17 cellular contexts compared by ENCODE assay signal in genomic region chr15:67157779-67158366, GRCh38.
DNase-seq lines count a peak whose midpoint lies in the region; ATAC-seq and TF ChIP-seq lines count a peak whose summit lies in the region.
"Had no signal": no experiment of that assay in that cellular context is flagged by ENCODE, and none has a peak within 500 bp of the region (broad histone marks: within the 10 kb centered on the region; RNA-seq: fewer than 3 reads in every experiment).

No MANE protein-coding gene starts in this region.

- no peak for TF ChIP-seq POLR2A in thyroid gland (IDR thresholded peaks at IDR 0.05)

- H3K27me3 Mint-ChIP-seq in activated CD8-positive, alpha-beta T cell treated with anti-CD3 and anti-CD28 coated beads, Interleukin-2, amount 10 ng/mL, durations not matched to agents 7 days and 5 days (ENCODE audit: low read depth): no peaks in the 10 kb centered on the region
- H3K27me3 Mint-ChIP-seq in activated CD8-positive, alpha-beta T cell treated with anti-CD3 and anti-CD28 coated beads for 36 hours: no peaks in the 10 kb centered on the region
- H3K27me3 Mint-ChIP-seq in effector memory CD8-positive, alpha-beta T cell: no peaks in the 10 kb centered on the region

- no peaks in the 10 kb centered on the region for H3K9me3 ChIP-seq in thyroid gland
- H3K9me3 ChIP-seq: neutrophil, tibial artery had no signal

- no peak for DNase-seq in activated CD8-positive, alpha-beta T cell treated with anti-CD3 and anti-CD28 coated beads, Interleukin-2, amount 10 ng/mL, durations not matched to agents 7 days and 5 days
- DNase-seq in activated CD8-positive, alpha-beta T cell treated with anti-CD3 and anti-CD28 coated beads for 36 hours: no peak
- DNase-seq in effector memory CD8-positive, alpha-beta T cell: no peak
- peak; percentile 51 for DNase-seq in mesenteric fat pad (ENCODE audit: low spot score)
- peak in 1 of 2 donors; percentile 1 for DNase-seq in thyroid gland
- no peak for DNase-seq in stimulated activated naive CD8-positive, alpha-beta T cell treated with anti-CD3 and anti-CD28 coated beads, Interleukin-15, Interleukin-2, amounts not matched to agents 100 U/mL and 50 U/mL, for 24 hours
- no peak for DNase-seq in activated naive CD4-positive, alpha-beta T cell treated with anti-CD3 and anti-CD28 coated beads, Interleukin-2, amount 50 U/mL, for 72 hours (ENCODE audit: low spot score in 2 of 2)
- DNase-seq in activated CD4-positive, CD25-positive, alpha-beta regulatory T cell (lab: John Stamatoyannopoulos, UW): no peak
- DNase-seq: activated CD4-positive, alpha-beta T cell treated with anti-CD3 and anti-CD28 coated beads, Interleukin-2, amount 50 U/mL, for 1 hour; activated gamma-delta T cell treated with Interleukin-2 at 50 U/mL for 16 hours; DMS 273 treated with DMSO at 0.1 percent for 48 hours; glutamatergic neuron; NCI-H1092 treated with DMSO at 0.1 percent for 48 hours; NCI-H226 had no signal

- H3K4me1 Mint-ChIP-seq in activated CD8-positive, alpha-beta T cell treated with anti-CD3 and anti-CD28 coated beads, Interleukin-2, amount 10 ng/mL, durations not matched to agents 7 days and 5 days (ENCODE audit: low read depth): peaks cover 39% of the 10 kb centered on the region
- peaks cover 24% of the 10 kb centered on the region for H3K4me1 Mint-ChIP-seq in activated CD8-positive, alpha-beta T cell treated with anti-CD3 and anti-CD28 coated beads for 36 hours (ENCODE audit: low read depth)
- H3K4me1 Mint-ChIP-seq in effector memory CD8-positive, alpha-beta T cell (ENCODE audit: low read depth in 2 of 2): peaks cover 35 to 64% of the 10 kb centered on the region in 2 donors

- intact Hi-C loops in activated CD8-positive, alpha-beta T cell treated with anti-CD3 and anti-CD28 coated beads for 36 hours (cut with micrococcal nuclease): no loop called here
- intact Hi-C loops in thyroid gland (cut with DNase I): no loop called here

- peaks cover 30% of the 10 kb centered on the region for H3K36me3 Mint-ChIP-seq in activated CD8-positive, alpha-beta T cell treated with anti-CD3 and anti-CD28 coated beads, Interleukin-2, amount 10 ng/mL, durations not matched to agents 7 days and 5 days (ENCODE audit: low read depth)
- H3K36me3 Mint-ChIP-seq in activated CD8-positive, alpha-beta T cell treated with anti-CD3 and anti-CD28 coated beads for 36 hours (ENCODE audit: low read depth): peaks cover 18% of the 10 kb centered on the region
- H3K36me3 Mint-ChIP-seq in effector memory CD8-positive, alpha-beta T cell (ENCODE audit: insufficient read depth): peaks cover 16% of the 10 kb centered on the region
- peaks cover 6 to 38% of the 10 kb centered on the region in 2 donors for H3K36me3 Mint-ChIP-seq in activated naive CD4-positive, alpha-beta T cell treated with anti-CD3 and anti-CD28 coated beads, Interleukin-2, amount 50 U/mL, for 72 hours

- POLR2A ChIA-PET in activated CD8-positive, alpha-beta T cell treated with anti-CD3 and anti-CD28 coated beads, Interleukin-2, amount 10 ng/mL, durations not matched to agents 7 days and 5 days (lab: Charles Lee): no interaction called here
- POLR2A ChIA-PET in activated CD8-positive, alpha-beta T cell treated with anti-CD3 and anti-CD28 coated beads for 36 hours (lab: Charles Lee): interaction anchor here (0.6 kb wide), 1 partner anchor 11 kb away, joined by 3 read pairs; no protein-coding TSS in a partner anchor

- no peak overlapping the region for H3K4me3 ChIP-seq in thyroid gland (replicated peaks in 1 of 3)
- H3K4me3 ChIP-seq: cardiac muscle cell, tibial artery had no signal

- CTCF ChIA-PET in activated CD8-positive, alpha-beta T cell treated with anti-CD3 and anti-CD28 coated beads, Interleukin-2, amount 10 ng/mL, durations not matched to agents 7 days and 5 days (lab: Charles Lee): no interaction called here
- CTCF ChIA-PET in activated CD8-positive, alpha-beta T cell treated with anti-CD3 and anti-CD28 coated beads for 36 hours (lab: Charles Lee): no interaction called here

- no peaks in the 10 kb centered on the region for H3K36me3 ChIP-seq in thyroid gland
- H3K36me3 ChIP-seq: cardiac muscle cell, neutrophil, tibial artery had no signal

- peaks cover 48 to 60% of the 10 kb centered on the region in 2 donors for H3K4me1 ChIP-seq in thyroid gland

- peak overlapping the region in 2 of 3 donors; percentile 47 to 52 for H3K27ac ChIP-seq in thyroid gland
- H3K27ac ChIP-seq: cardiac muscle cell, neutrophil, tibial artery had no signal

- no peak for TF ChIP-seq CTCF in activated CD8-positive, alpha-beta T cell treated with anti-CD3 and anti-CD28 coated beads for 36 hours (IDR thresholded peaks at IDR 0.05)
- no peak for TF ChIP-seq CTCF in thyroid gland (IDR thresholded peaks at IDR 0.05)

- H3K4me3 Mint-ChIP-seq in activated CD8-positive, alpha-beta T cell treated with anti-CD3 and anti-CD28 coated beads, Interleukin-2, amount 10 ng/mL, durations not matched to agents 7 days and 5 days: no peak overlapping the region
- no peak overlapping the region for H3K4me3 Mint-ChIP-seq in activated CD8-positive, alpha-beta T cell treated with anti-CD3 and anti-CD28 coated beads for 36 hours
- peak overlapping the region; percentile 2 to 39 for H3K4me3 Mint-ChIP-seq in effector memory CD8-positive, alpha-beta T cell

- ATAC-seq in activated CD8-positive, alpha-beta T cell treated with anti-CD3 and anti-CD28 coated beads, Interleukin-2, amount 10 ng/mL, durations not matched to agents 7 days and 5 days: no peak
- ATAC-seq in activated CD8-positive, alpha-beta T cell treated with anti-CD3 and anti-CD28 coated beads for 36 hours: no peak
- no peak for ATAC-seq in effector memory CD8-positive, alpha-beta T cell (replicated peaks)
- no peak for ATAC-seq in stimulated activated naive CD8-positive, alpha-beta T cell treated with anti-CD3 and anti-CD28 coated beads, Interleukin-15, Interleukin-2, amounts not matched to agents 100 U/mL and 50 U/mL, for 24 hours
- no peak for ATAC-seq in activated naive CD4-positive, alpha-beta T cell treated with anti-CD3 and anti-CD28 coated beads, Interleukin-2, amount 50 U/mL, for 72 hours

- H3K27ac Mint-ChIP-seq in activated CD8-positive, alpha-beta T cell treated with anti-CD3 and anti-CD28 coated beads, Interleukin-2, amount 10 ng/mL, durations not matched to agents 7 days and 5 days: peak overlapping the region; percentile 4
- no peak overlapping the region for H3K27ac Mint-ChIP-seq in activated CD8-positive, alpha-beta T cell treated with anti-CD3 and anti-CD28 coated beads for 36 hours
- H3K27ac Mint-ChIP-seq in effector memory CD8-positive, alpha-beta T cell: peak overlapping the region; percentile 26 to 82
- H3K27ac Mint-ChIP-seq in activated naive CD4-positive, alpha-beta T cell treated with anti-CD3 and anti-CD28 coated beads, Interleukin-2, amount 50 U/mL, for 72 hours: peak overlapping the region in 1 of 2 donors; percentile 60

- peaks cover 6% of the 10 kb centered on the region for H3K9me3 Mint-ChIP-seq in activated CD8-positive, alpha-beta T cell treated with anti-CD3 and anti-CD28 coated beads, Interleukin-2, amount 10 ng/mL, durations not matched to agents 7 days and 5 days (ENCODE audit: insufficient read depth)
- H3K9me3 Mint-ChIP-seq in activated CD8-positive, alpha-beta T cell treated with anti-CD3 and anti-CD28 coated beads for 36 hours: no peaks in the 10 kb centered on the region
- no peaks in the 10 kb centered on the region for H3K9me3 Mint-ChIP-seq in effector memory CD8-positive, alpha-beta T cell
- peaks cover 0 to 4% of the 10 kb centered on the region in 2 donors for H3K9me3 Mint-ChIP-seq in activated naive CD4-positive, alpha-beta T cell treated with anti-CD3 and anti-CD28 coated beads, Interleukin-2, amount 50 U/mL, for 72 hours

- WGBS in thyroid gland, 2 donors: 61 to 73% methylated on average over 3 of the region's 3 CpGs

- H3K27me3 ChIP-seq in thyroid gland: no peaks in the 10 kb centered on the region
- H3K27me3 ChIP-seq: cardiac muscle cell, neutrophil, tibial artery had no signal

Comparison
In these comparisons a context has a peak if more than half of its experiments do, and no peak if none do; other contexts are left out.
1. H3K4me3 Mint-ChIP-seq: peak in effector memory CD8-positive, alpha-beta T cell (2 of 2); none in activated CD8-positive, alpha-beta T cell treated with anti-CD3 and anti-CD28 coated beads, Interleukin-2, amount 10 ng/mL, durations not matched to agents 7 days and 5 days (single experiment) and activated CD8-positive, alpha-beta T cell treated with anti-CD3 and anti-CD28 coated beads for 36 hours (single experiment).